In genomic region chr21:30268608-30269197, GRCh38 we compare ENCODE assay signal across 12 cellular contexts. TPM values are rescaled to one million over a fixed set of nuclear protein-coding genes. Genes with fewer than 3 reads are reported as not detected.
DNase-seq lines count a peak whose midpoint lies in the region; FAIRE-seq and TF ChIP-seq lines count a peak whose summit lies in the region.
"Had no signal": no experiment of that assay in that cellular context is flagged by ENCODE, and none has a peak within 500 bp of the region (broad histone marks: within the 10 kb centered on the region; RNA-seq: fewer than 3 reads in every experiment).

No MANE protein-coding gene starts in this region.

- TF ChIP-seq CTCF in D721Med (IDR thresholded peaks at IDR 0.05; ENCODE audit: insufficient read depth, missing control alignments), result peak; percentile 25
- no peak for TF ChIP-seq CTCF in HEK293 (tag by site-specific recombination; IDR thresholded peaks at IDR 0.05)
- peak; percentile 6 for TF ChIP-seq CTCF in foreskin fibroblast (IDR thresholded peaks at IDR 0.05; ENCODE audit: low read depth, low read length)

- H3K4me1 ChIP-seq in HEK293 (ENCODE audit: control insufficient read depth, insufficient read depth, low read length), result no peaks in the 10 kb centered on the region
- H3K4me1 ChIP-seq: heart left ventricle had no signal

- CTCF ChIA-PET in HEK293 (lab: Yijun Ruan, JAX), result interaction anchor here (0.5 to 2.8 kb wide), 8 partner anchors 9 to 898 kb away, joined by 3 to 15 read pairs (median 3); no protein-coding TSS in a partner anchor

- no peak for FAIRE-seq in D721Med (lab: Jason Lieb, UNC)
- no peak for FAIRE-seq in urothelium cell line (lab: Jason Lieb, UNC)
- FAIRE-seq: small intestine had no signal

- POLR2A ChIA-PET in HEK293 (lab: Yijun Ruan, JAX), result no interaction called here

- H3K36me3 ChIP-seq in HEK293 (ENCODE audit: control insufficient read depth in 2 of 2, insufficient read depth in 1 of 2, low read length in 2 of 2), result no peaks in the 10 kb centered on the region
- H3K36me3 ChIP-seq: heart left ventricle had no signal

- DNase-seq in D721Med (ENCODE audit: insufficient read length, low spot score) (no peak), SHP77 treated with DMSO at 0.1 percent for 48 hours (lab: John Stamatoyannopoulos, UW) (peak; percentile 18), foreskin fibroblast (no peak), NCI-H2227 treated with DMSO at 0.1 percent for 48 hours (lab: John Stamatoyannopoulos, UW) (no peak), urothelium cell line (ENCODE audit: low spot score) (no peak), cerebellum (ENCODE audit: low spot score) (no peak)
- no peak for DNase-seq in stimulated activated naive CD4-positive, alpha-beta T cell (lab: John Stamatoyannopoulos, UW)
- DNase-seq: Calu3, heart left ventricle, NCI-H226, small intestine had no signal

- no peak overlapping the region for H3K27ac ChIP-seq in HEK293 (ENCODE audit: extremely low read depth, low read depth, low read length)
- H3K27ac ChIP-seq: heart left ventricle had no signal

- no peaks in the 10 kb centered on the region for H3K9me3 ChIP-seq in HEK293 (ENCODE audit: control insufficient read depth, insufficient read depth, low read depth, low read length)

- H3K4me3 ChIP-seq in HEK293 (ENCODE audit: low read depth, low read length) (no peak overlapping the region), foreskin fibroblast (ENCODE audit: low read depth in 1 of 2, low read length in 2 of 2) (no peak overlapping the region)
- H3K4me3 ChIP-seq: heart left ventricle had no signal

TF ChIP-seq in HEK293, 187 proteins besides CTCF, POLR2A, EP300 and RAD21:
- TF ChIP-seq ZBTB44 (tag by site-specific recombination; IDR thresholded peaks at IDR 0.05) (no peak), ZNF654 (tag by site-specific recombination; IDR thresholded peaks at IDR 0.05; ENCODE audit: low read depth) (peak; percentile 19; the same call in 1 of the 2 replicates)

RNA-seq across cellular contexts. Expression of gene KRTAP24-1, which starts 14.0 kb away (rescaled TPM):
- total RNA-seq in cerebellum, result not detected
- total RNA-seq: Calu3, heart left ventricle had no signal

RNA-seq across cellular contexts. Expression of gene KRTAP25-1, which starts 20.6 kb away (rescaled TPM):
- not detected for total RNA-seq in cerebellum
- total RNA-seq: Calu3, heart left ventricle had no signal

RNA-seq across cellular contexts. Expression of gene KRTAP26-1, which starts 51.4 kb away (rescaled TPM):
- total RNA-seq in cerebellum, result not detected
- total RNA-seq: Calu3, heart left ventricle had no signal

RNA-seq across cellular contexts. Expression of gene CLDN8, which starts 52.8 kb away (rescaled TPM):
- not detected for total RNA-seq in cerebellum
- total RNA-seq: heart left ventricle had no signal
